Comparison of ENCODE assay signal across 8 cellular contexts in the genomic region with DNA sequence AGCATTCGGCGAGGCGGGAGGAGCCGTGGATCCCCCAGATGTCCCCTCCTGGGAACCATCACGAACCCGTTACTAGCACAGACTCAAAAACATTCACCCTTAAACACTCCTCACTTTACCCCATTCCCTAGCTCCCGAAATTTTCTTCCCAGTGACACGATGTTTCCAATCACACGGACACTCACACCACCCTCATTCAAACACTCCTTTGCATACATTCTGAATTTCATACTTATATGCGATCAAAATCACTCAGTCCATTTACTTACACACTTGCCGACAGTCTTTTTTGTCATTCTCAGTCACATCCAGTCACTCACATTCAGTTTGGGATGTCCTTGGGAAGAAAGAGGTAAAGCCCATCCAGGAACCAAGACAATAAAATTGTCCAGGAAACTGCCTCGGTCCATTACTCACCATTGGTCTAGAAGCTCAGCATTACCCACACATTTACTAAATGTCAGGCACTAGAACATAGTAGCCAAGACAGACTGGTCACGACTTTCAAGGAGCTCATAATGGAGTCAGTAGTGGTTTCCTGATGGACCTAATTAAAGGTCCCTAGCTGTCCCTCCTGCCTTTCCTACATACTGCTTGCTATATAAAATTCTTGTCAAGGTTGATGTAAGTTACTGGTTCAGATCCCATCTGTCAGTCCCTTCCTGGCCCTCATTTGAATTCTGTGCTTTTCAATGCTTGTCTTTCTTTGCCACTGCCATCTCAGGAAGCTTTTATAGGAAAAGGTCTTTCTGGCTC. TPM values are rescaled to one million over a fixed set of nuclear protein-coding genes. Genes with fewer than 3 reads are reported as not detected.
DNase-seq lines count a peak whose midpoint lies in the region; ATAC-seq and TF ChIP-seq lines count a peak whose summit lies in the region.

No MANE protein-coding gene starts in this region.

- POLR2A ChIA-PET in RWPE1 (lab: Yijun Ruan, JAX; ENCODE audit: low non-redundant PET) = interaction anchor here (0.7 to 2.1 kb wide), 4 partner anchors 18 to 108 kb away, joined by 3 to 7 read pairs (median 3); partner anchors contain the start of genes EIF4EBP3, IK and NDUFA2

- no peak for DNase-seq in activated T-cell treated with anti-CD3 and anti-CD28 coated beads, Interleukin-2, amount 50 U/mL, for 24 hours
- no peak for DNase-seq in activated T-cell treated with anti-CD3 and anti-CD28 coated beads, Interleukin-2, amount 50 U/mL, for 1 hour
- peak; percentile 26 for DNase-seq in RWPE1 (ENCODE audit: low spot score)
- DNase-seq in fibroblast of mammary gland (ENCODE audit: low read depth) = peak; percentile 49
- peak; percentile 48 for DNase-seq in renal cortical epithelial cell (ENCODE audit: low read depth)
- no peak for DNase-seq in nucleus accumbens (lab: John Stamatoyannopoulos, UW)
- DNase-seq in EL = no peak

- no peaks in the 10 kb centered on the region for H3K9me3 Mint-ChIP-seq in activated T-cell treated with anti-CD3 and anti-CD28 coated beads, Interleukin-2, amount 50 U/mL, for 24 hours

- TF ChIP-seq CTCF in RWPE1 (conservative IDR thresholded peaks at IDR 0.05; ENCODE audit: low read depth) = no peak
- TF ChIP-seq CTCF in fibroblast of mammary gland (conservative IDR thresholded peaks at IDR 0.05; ENCODE audit: control insufficient read depth, insufficient read depth, low read depth, low read length) = no peak

- peak overlapping the region; percentile 98 for H3K27ac Mint-ChIP-seq in activated T-cell treated with anti-CD3 and anti-CD28 coated beads, Interleukin-2, amount 50 U/mL, for 24 hours

- H3K4me3 Mint-ChIP-seq in activated T-cell treated with anti-CD3 and anti-CD28 coated beads, Interleukin-2, amount 50 U/mL, for 24 hours = peak overlapping the region; percentile 97

- CTCF ChIA-PET in RWPE1 (lab: Yijun Ruan, JAX) = interaction anchor here (0.5 to 1.4 kb wide), 6 partner anchors 12 to 171 kb away, joined by 3 to 5 read pairs (median 4); partner anchors contain the start of genes NDUFA2, TMCO6 and WDR55

- H3K27ac ChIP-seq in RWPE1 = peak overlapping the region; percentile 92

- no peak for ATAC-seq in HG02763 (IDR thresholded peaks at IDR 0.05; ENCODE audit: unreplicated experiment)

- H3K4me3 ChIP-seq in fibroblast of mammary gland (ENCODE audit: control insufficient read depth, low read depth, low read length) = peak overlapping the region; percentile 97

- H3K27me3 Mint-ChIP-seq in activated T-cell treated with anti-CD3 and anti-CD28 coated beads, Interleukin-2, amount 50 U/mL, for 24 hours = no peaks in the 10 kb centered on the region

- peaks cover 63% of the 10 kb centered on the region for H3K4me1 Mint-ChIP-seq in activated T-cell treated with anti-CD3 and anti-CD28 coated beads, Interleukin-2, amount 50 U/mL, for 24 hours (ENCODE audit: low read depth)

- H3K36me3 Mint-ChIP-seq in activated T-cell treated with anti-CD3 and anti-CD28 coated beads, Interleukin-2, amount 50 U/mL, for 24 hours (ENCODE audit: low read depth) = peaks cover 49% of the 10 kb centered on the region

RNA-seq across cellular contexts. Expression of gene SLC35A4, which starts 0.6 kb away (rescaled TPM):
- total RNA-seq in renal cortical epithelial cell = 28.7 and 85.2 TPM in 2 replicates

RNA-seq across cellular contexts. Expression of gene APBB3, which starts 0.8 kb away (rescaled TPM):
- 5.2 and 21.5 TPM in 2 replicates for total RNA-seq in renal cortical epithelial cell

RNA-seq across cellular contexts. Expression of gene SRA1, which starts 7.9 kb away (rescaled TPM):
- 28.2 and 48.1 TPM in 2 replicates for total RNA-seq in renal cortical epithelial cell

RNA-seq across cellular contexts. Expression of gene EIF4EBP3, which starts 17.7 kb away (rescaled TPM):
- total RNA-seq in renal cortical epithelial cell = 0.17 and 0.80 TPM in 2 replicates

Comparison
In these comparisons a context has a peak if more than half of its experiments do, and no peak if none do; other contexts are left out.
1. DNase-seq: peak in RWPE1 (single experiment), fibroblast of mammary gland (single experiment) and renal cortical epithelial cell (single experiment); none in activated T-cell treated with anti-CD3 and anti-CD28 coated beads, Interleukin-2, amount 50 U/mL, for 24 hours (single experiment), activated T-cell treated with anti-CD3 and anti-CD28 coated beads, Interleukin-2, amount 50 U/mL, for 1 hour (single experiment), nucleus accumbens (0 of 56) and EL (single experiment).